24 cellular contexts compared by ENCODE assay signal in genomic region chr18:13756261-13756660, GRCh38.
"Had no signal": no experiment of that assay in that cellular context is flagged by ENCODE, and none has a peak within 500 bp of the region (broad histone marks: within the 10 kb centered on the region; RNA-seq: fewer than 3 reads in every experiment).

No MANE protein-coding gene starts in this region.

- H3K27me3 Mint-ChIP-seq: naive thymus-derived CD8-positive, alpha-beta T cell; stimulated activated naive CD8-positive, alpha-beta T cell treated with anti-CD3 and anti-CD28 coated beads, Interleukin-15, Interleukin-2, amounts not matched to agents 100 ng/mL and 50 ng/mL, for 24 hours had no signal

- H3K9me3 ChIP-seq: left lung, lower lobe of right lung, psoas muscle, sigmoid colon, spleen, suprapubic skin, thoracic aorta, tibial artery, upper lobe of right lung, uterus had no signal

- H3K9ac ChIP-seq: parathyroid adenoma had no signal

- H3K4me1 Mint-ChIP-seq: naive thymus-derived CD8-positive, alpha-beta T cell; nephron; neural crest cell; stimulated activated effector memory CD8-positive, alpha-beta T cell treated with anti-CD3 and anti-CD28 coated beads, Interleukin-12 subunit alpha, Interleukin-12 subunit beta, amount 100 ng/mL, for 72 hours had no signal

- H3K4me3 Mint-ChIP-seq: naive thymus-derived CD8-positive, alpha-beta T cell; nephron; neural crest cell; stimulated activated effector memory CD8-positive, alpha-beta T cell treated with anti-CD3 and anti-CD28 coated beads, Interleukin-12 subunit alpha, Interleukin-12 subunit beta, amount 100 ng/mL, for 72 hours; stimulated activated naive CD8-positive, alpha-beta T cell treated with anti-CD3 and anti-CD28 coated beads, Interleukin-15, Interleukin-2, amounts not matched to agents 100 ng/mL and 50 ng/mL, for 24 hours had no signal

- H3K27ac ChIP-seq: hepatocyte, left lung, lower lobe of right lung, parathyroid adenoma, psoas muscle, sigmoid colon, spleen, suprapubic skin, thoracic aorta, tibial artery, upper lobe of right lung, uterus had no signal

- H3K4me1 ChIP-seq: left lung, lower lobe of right lung, parathyroid adenoma, sigmoid colon, spleen, suprapubic skin, tibial artery, upper lobe of right lung, uterus had no signal

- H3K9me3 Mint-ChIP-seq: nephron; neural crest cell; stimulated activated effector memory CD8-positive, alpha-beta T cell treated with anti-CD3 and anti-CD28 coated beads, Interleukin-12 subunit alpha, Interleukin-12 subunit beta, amount 100 ng/mL, for 72 hours; stimulated activated naive CD8-positive, alpha-beta T cell treated with anti-CD3 and anti-CD28 coated beads, Interleukin-15, Interleukin-2, amounts not matched to agents 100 ng/mL and 50 ng/mL, for 24 hours had no signal

- H3K36me3 ChIP-seq: uterus had no signal

- ATAC-seq: left lung; lower lobe of right lung; naive thymus-derived CD8-positive, alpha-beta T cell; psoas muscle; stimulated activated effector memory CD8-positive, alpha-beta T cell treated with anti-CD3 and anti-CD28 coated beads, Interleukin-12 subunit alpha, Interleukin-12 subunit beta, amount 100 ng/mL, for 72 hours; upper lobe of right lung had no signal

- H3K27ac Mint-ChIP-seq: naive thymus-derived CD8-positive, alpha-beta T cell; nephron; stimulated activated effector memory CD8-positive, alpha-beta T cell treated with anti-CD3 and anti-CD28 coated beads, Interleukin-12 subunit alpha, Interleukin-12 subunit beta, amount 100 ng/mL, for 72 hours; stimulated activated naive CD8-positive, alpha-beta T cell treated with anti-CD3 and anti-CD28 coated beads, Interleukin-15, Interleukin-2, amounts not matched to agents 100 ng/mL and 50 ng/mL, for 24 hours had no signal

- H3K4me3 ChIP-seq: hepatocyte, left lung, lower lobe of right lung, psoas muscle, sigmoid colon, spleen, suprapubic skin, thoracic aorta, tibial artery, upper lobe of right lung, uterus had no signal

- H3K27me3 ChIP-seq: hepatocyte, left lung, sigmoid colon, spleen, suprapubic skin, tibial artery, upper lobe of right lung, uterus had no signal

- DNase-seq: head of caudate nucleus; islet precursor cell; left lung; lower lobe of right lung; mesenchymal stem cell; naive thymus-derived CD8-positive, alpha-beta T cell; nucleus accumbens; psoas muscle; sigmoid colon; small intestine; spleen; stimulated activated CD4-positive, alpha-beta T cell treated with anti-CD3 and anti-CD28 coated beads, Interleukin-4, amount 100 ng/mL, for 24 hours; stimulated activated naive CD4-positive, alpha-beta T cell; tibial artery; upper lobe of right lung; uterus had no signal
